Comparison of ENCODE assay signal across 13 cellular contexts in genomic region chr2:38284971-38285370, GRCh38.
"Had no signal": no experiment of that assay in that cellular context is flagged by ENCODE, and none has a peak within 500 bp of the region (broad histone marks: within the 10 kb centered on the region; RNA-seq: fewer than 3 reads in every experiment).

No MANE protein-coding gene starts in this region.

- H3K36me3 ChIP-seq: brain microvascular endothelial cell, esophagus muscularis mucosa, tibial artery had no signal

- H3K4me3 ChIP-seq: esophagus muscularis mucosa, tibial artery had no signal

- H3K27me3 ChIP-seq: brain microvascular endothelial cell, esophagus muscularis mucosa had no signal

- DNase-seq: activated CD4-positive, alpha-beta memory T cell treated with anti-CD3 and anti-CD28 coated beads for 36 hours; activated effector memory CD4-positive, alpha-beta T cell treated with anti-CD3 and anti-CD28 coated beads, Interleukin-2, amount 50 U/mL, for 16 hours; activated T-cell treated with anti-CD3 and anti-CD28 coated beads, Interleukin-2, amount 50 U/mL, for 4 hours; brain microvascular endothelial cell; head of caudate nucleus; islet precursor cell; posterior cingulate gyrus; right cardiac atrium; SW 1271; tibial artery had no signal

- H3K4me1 ChIP-seq: esophagus muscularis mucosa, tibial artery had no signal

- ATAC-seq: activated naive CD4-positive, alpha-beta T cell treated with anti-CD3 and anti-CD28 coated beads, Interleukin-2, amount 50 U/mL, for 72 hours; activated T-cell treated with anti-CD3 and anti-CD28 coated beads, Interleukin-2, amount 50 U/mL, for 4 hours; right cardiac atrium; stimulated activated effector memory CD8-positive, alpha-beta T cell treated with anti-CD3 and anti-CD28 coated beads, Interleukin-12 subunit alpha, Interleukin-12 subunit beta, amount 100 ng/mL, for 72 hours had no signal

- H3K27ac ChIP-seq: brain microvascular endothelial cell, esophagus muscularis mucosa, tibial artery had no signal

- H3K9me3 ChIP-seq: esophagus muscularis mucosa, tibial artery had no signal
